In the genomic region with DNA sequence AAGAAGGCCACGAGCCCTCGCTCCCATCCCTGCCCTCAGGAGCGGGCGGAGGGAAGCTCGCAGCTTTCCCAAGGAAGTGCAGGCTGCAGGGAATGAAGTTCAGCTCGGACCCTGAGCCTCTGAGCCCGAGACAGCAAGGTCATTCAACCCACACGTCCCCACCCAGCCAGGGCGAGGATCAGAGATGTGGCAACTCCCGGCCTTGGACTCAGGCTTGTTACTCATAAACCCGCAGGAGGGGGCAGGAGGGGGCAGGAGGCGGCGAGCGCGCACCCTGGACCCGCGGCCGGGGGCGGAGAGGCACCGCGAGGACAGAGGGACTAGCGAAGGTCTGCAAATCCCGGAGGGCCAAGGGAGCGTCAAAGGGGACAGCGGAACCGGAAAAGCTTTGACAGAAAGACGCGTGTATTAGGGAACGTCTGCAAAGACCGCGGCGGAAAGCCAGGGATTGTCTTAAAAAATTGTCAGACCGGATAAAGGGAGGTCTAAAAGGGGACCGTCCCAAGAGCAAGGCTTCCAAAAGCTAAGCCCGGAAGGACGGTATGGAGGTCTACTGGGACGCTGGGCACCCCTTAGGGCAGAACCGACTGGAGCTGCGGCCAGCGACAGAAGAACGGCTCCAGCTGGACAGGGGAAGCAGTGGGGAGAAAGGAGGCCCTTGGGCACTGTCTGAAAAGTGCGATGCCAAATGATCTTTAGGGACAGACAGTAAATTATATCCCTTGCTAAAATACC, we compare ENCODE assay signal across 8 cellular contexts. TPM values are rescaled to one million over a fixed set of nuclear protein-coding genes. Genes with fewer than 3 reads are reported as not detected.
A peak's percentile ranks its signal among the peaks of the same experiment; 100 is the strongest.
DNase-seq lines count a peak whose midpoint lies in the region; ATAC-seq and TF ChIP-seq lines count a peak whose summit lies in the region.

No MANE protein-coding gene starts in this region.

- peak overlapping the region; percentile 68 for H2AFZ ChIP-seq in KMS-11 (ENCODE audit: low read depth)

- no peaks in the 10 kb centered on the region for H3K27me3 ChIP-seq in KMS-11 (ENCODE audit: insufficient read depth, low read depth)

- H3K4me2 ChIP-seq in KMS-11: peak overlapping the region; percentile 68

- DNase-seq in DMS153 (lab: John Stamatoyannopoulos, UW): peak; percentile 79
- peak; percentile 96 for DNase-seq in RKO (ENCODE audit: low spot score)
- DNase-seq in activated T-helper 1 cell treated with anti-CD3 and anti-CD28 coated beads, Interleukin-2, amount 50 U/mL, for 16 hours (ENCODE audit: low read depth in 1 of 2, low spot score in 1 of 2): peak; percentile 54 to 59
- DNase-seq in fibroblast of mammary gland (ENCODE audit: low read depth): peak; percentile 87
- DNase-seq in natural killer cell: no peak
- peak; percentile 69 to 97 (median 92) for DNase-seq in stimulated activated naive CD4-positive, alpha-beta T cell (lab: John Stamatoyannopoulos, UW)

- peaks cover 3% of the 10 kb centered on the region for H3K36me3 Mint-ChIP-seq in natural killer cell

- peak; percentile 39 for ATAC-seq in GM21723 (IDR thresholded peaks at IDR 0.05; ENCODE audit: unreplicated experiment)
- ATAC-seq in natural killer cell: peak; percentile 17 to 44 (median 30)

- peaks cover 24 to 29% of the 10 kb centered on the region in 2 donors for H3K4me1 Mint-ChIP-seq in natural killer cell

- intact Hi-C loops in natural killer cell (cut with micrococcal nuclease): loop anchor here (1.0 to 2.0 kb wide), 9 partner anchors 22 to 329 kb away; a partner anchor contains a TSS

- peak overlapping the region; percentile 63 for H3K9ac ChIP-seq in KMS-11

- H3K4me3 ChIP-seq in KMS-11 (IDR thresholded peaks at IDR 0.05; ENCODE audit: insufficient read depth, low read depth, low read length) (no peak overlapping the region), fibroblast of mammary gland (ENCODE audit: control insufficient read depth, low read depth, low read length) (peak overlapping the region; percentile 89)

- peaks cover 28% of the 10 kb centered on the region for H3K4me1 ChIP-seq in KMS-11 (ENCODE audit: low read depth, poor library complexity, severe bottlenecking)

- no peaks in the 10 kb centered on the region for H3K9me3 Mint-ChIP-seq in natural killer cell

- H3K27ac Mint-ChIP-seq in natural killer cell: peak overlapping the region; percentile 96 to 99

- H3K36me3 ChIP-seq in KMS-11 (ENCODE audit: insufficient read depth): no peaks in the 10 kb centered on the region

- no peaks in the 10 kb centered on the region for H4K20me1 ChIP-seq in KMS-11 (ENCODE audit: insufficient read depth)

- H3K27ac ChIP-seq in KMS-11: peak overlapping the region; percentile 91

- TF ChIP-seq CTCF in KMS-11 (conservative IDR thresholded peaks at IDR 0.05; ENCODE audit: low read depth, low read length) (no peak), fibroblast of mammary gland (conservative IDR thresholded peaks at IDR 0.05; ENCODE audit: control insufficient read depth, insufficient read depth, low read depth, low read length) (no peak), natural killer cell (IDR thresholded peaks at IDR 0.05) (no peak)

- H3K79me2 ChIP-seq in KMS-11 (ENCODE audit: insufficient read depth, low read depth): no peaks in the 10 kb centered on the region

- no peaks in the 10 kb centered on the region for H3K27me3 Mint-ChIP-seq in natural killer cell (ENCODE audit: low read depth in 2 of 2)

- peak overlapping the region; percentile 99 for H3K4me3 Mint-ChIP-seq in natural killer cell

RNA-seq across cellular contexts. Expression of a gene that starts 0.6 kb away (rescaled TPM):
- total RNA-seq in natural killer cell: 10 to 100 TPM; 77.5 to 99.3 (median 96.3) TPM

RNA-seq across cellular contexts. Expression of a gene that starts 0.8 kb away (rescaled TPM):
- total RNA-seq in natural killer cell: 1 to 10 TPM in 2 of 3 donors, under 1 TPM in 1; 0.78 to 3.3 (median 2.8) TPM

RNA-seq across cellular contexts. Expression of a gene that starts 16.5 kb away (rescaled TPM):
- 1 to 10 TPM in 2 of 3 donors, under 1 TPM in 1; 0.80 to 2.8 (median 2.3) TPM for total RNA-seq in natural killer cell

RNA-seq across cellular contexts. Expression of a gene that starts 19.9 kb away (rescaled TPM):
- total RNA-seq in natural killer cell: 10 to 100 TPM in 2 of 3 donors, 1 to 10 TPM in 1; 9.8 to 13.8 (median 12.3) TPM

RNA-seq across cellular contexts. Expression of a gene that starts 22.0 kb away (rescaled TPM):
- 100 to 1,000 TPM; 315 to 345 (median 318) TPM for total RNA-seq in natural killer cell
